ENCODE assay signal across 24 cellular contexts in genomic region chr16:1777375-1778199, GRCh38. TPM values are rescaled to one million over a fixed set of nuclear protein-coding genes. Genes with fewer than 3 reads are reported as not detected.
DNase-seq lines count a peak whose midpoint lies in the region; ATAC-seq, FAIRE-seq and TF ChIP-seq lines count a peak whose summit lies in the region.
"Had no signal": no experiment of that assay in that cellular context is flagged by ENCODE, and none has a peak within 500 bp of the region (broad histone marks: within the 10 kb centered on the region; RNA-seq: fewer than 3 reads in every experiment).

No MANE protein-coding gene starts in this region.

- TF ChIP-seq CTCF in SK-N-SH (IDR thresholded peaks at IDR 0.05): no peak
- TF ChIP-seq CTCF in endothelial cell of umbilical vein (IDR thresholded peaks at IDR 0.05; ENCODE audit: extremely low read depth in 1 of 2, insufficient read depth in 1 of 2, low read depth in 1 of 2, low read length in 2 of 2): no peak
- no peak for TF ChIP-seq CTCF in ovary (IDR thresholded peaks at IDR 0.05)

- peaks cover 13% of the 10 kb centered on the region; the same call in 1 of the 2 replicates for H4K20me1 ChIP-seq in SK-N-SH (ENCODE audit: insufficient read depth)
- no peaks in the 10 kb centered on the region for H4K20me1 ChIP-seq in endothelial cell of umbilical vein (replicated peaks; ENCODE audit: control insufficient read depth, extremely low read depth, insufficient read depth, low read length)

- FAIRE-seq in GM12892 (lab: Jason Lieb, UNC): no peak
- FAIRE-seq in endothelial cell of umbilical vein (lab: Jason Lieb, UNC): no peak

- H3K9me2 ChIP-seq in SK-N-SH: no peaks in the 10 kb centered on the region

- dilution Hi-C loops in endothelial cell of umbilical vein (cut with MboI; ENCODE audit: extremely low pct_ligation_motif_present, low sequenced_read_pairs): no loop called here

- DNase-seq in SK-N-SH (no peak), GM12892 (ENCODE audit: insufficient read length) (no peak), endothelial cell of umbilical vein (ENCODE audit: low read depth, low spot score) (no peak), ovary (peak in 3 of 5 donors; percentile 26 to 47 (median 29)), NCI-H2107 treated with DMSO at 0.1 percent for 48 hours (lab: John Stamatoyannopoulos, UW; ENCODE audit: unreplicated experiment) (no peak)
- no peak for DNase-seq in activated naive CD4-positive, alpha-beta T cell treated with anti-CD3 and anti-CD28 coated beads, Interleukin-2, amount 50 U/mL, for 16 hours
- DNase-seq: activated CD4-positive, alpha-beta memory T cell treated with anti-CD3 and anti-CD28 coated beads, Interleukin-2, amount 10 ng/mL, durations not matched to agents 7 days and 5 days; activated effector memory CD4-positive, alpha-beta T cell treated with Interleukin-2 at 50 U/mL for 16 hours; COR-L47; DMS79 treated with DMSO at 0.1 percent for 48 hours; H9; mammary epithelial cell; NCI-H1105; NCI-H1930; NCI-H226; NCI-H774; nucleus accumbens; retina; SHP77; stimulated activated naive CD8-positive, alpha-beta T cell treated with anti-CD3 and anti-CD28 coated beads, Interleukin-15, amount 100 ng/mL, for 72 hours; tibial artery had no signal

- no TSS peak for BruUV-seq in endothelial cell of umbilical vein (replicated peaks; lab: Mats Ljungman, UMichigan)

- H3K36me3 ChIP-seq in SK-N-SH (replicated peaks in 1 of 2; ENCODE audit: control insufficient read depth in 1 of 2, insufficient read depth in 2 of 2, low read length in 1 of 2) (peaks cover 3 to 37% of the 10 kb centered on the region in 2 experiments), endothelial cell of umbilical vein (ENCODE audit: control insufficient read depth in 2 of 2, extremely low read depth in 1 of 2, insufficient read depth in 2 of 2, low read length in 2 of 2) (peaks cover 0 to 45% of the 10 kb centered on the region in 2 experiments), ovary (no peaks in the 10 kb centered on the region)

- H3K9me3 ChIP-seq in SK-N-SH (no peaks in the 10 kb centered on the region), endothelial cell of umbilical vein (replicated peaks; ENCODE audit: control insufficient read depth, insufficient read depth, low read length) (no peaks in the 10 kb centered on the region), ovary (no peaks in the 10 kb centered on the region)
- H3K9me3 ChIP-seq: spleen, tibial artery had no signal

- 92% methylated on average over 11 of the region's 36 CpGs for WGBS in SK-N-SH (ENCODE audit: low lambda C conversion rate)
- WGBS in ovary, 3 donors: 67 to 78% (median 68%) methylated on average over 28 to 36 of the region's 36 CpGs

- intact Hi-C loops in endothelial cell of umbilical vein (cut with micrococcal nuclease) (no loop called here), ovary (cut with DNase I) (no loop called here)

- TF ChIP-seq EP300 in SK-N-SH (IDR thresholded peaks at IDR 0.05; ENCODE audit: borderline replicate concordance in 1 of 2, low read depth in 1 of 2, low read length in 1 of 2) (no peak), ovary (IDR thresholded peaks at IDR 0.05) (no peak)

- H3K27ac ChIP-seq in SK-N-SH (ENCODE audit: low read depth in 2 of 2, low read length in 1 of 2) (no peak overlapping the region; a peak in 1 of 4 replicates), endothelial cell of umbilical vein (ENCODE audit: insufficient read depth, low read depth, low read length) (no peak overlapping the region), ovary (no peak overlapping the region)
- H3K27ac ChIP-seq: spleen, tibial artery had no signal

- peaks cover 36% of the 10 kb centered on the region for H3K79me2 ChIP-seq in SK-N-SH (ENCODE audit: insufficient read depth)
- peaks cover 11% of the 10 kb centered on the region for H3K79me2 ChIP-seq in endothelial cell of umbilical vein (ENCODE audit: control insufficient read depth, insufficient read depth, low read length)

- H2AFZ ChIP-seq in SK-N-SH (ENCODE audit: low read depth) (no peak overlapping the region), endothelial cell of umbilical vein (ENCODE audit: low read depth, low read length) (no peak overlapping the region)

- no peaks in the 10 kb centered on the region for H3K27me3 ChIP-seq in SK-N-SH (ENCODE audit: insufficient read depth)
- H3K27me3 ChIP-seq in endothelial cell of umbilical vein (ENCODE audit: control insufficient read depth in 2 of 2, insufficient read depth in 2 of 2, low read length in 2 of 2): no peaks in the 10 kb centered on the region
- no peaks in the 10 kb centered on the region for H3K27me3 ChIP-seq in ovary
- H3K27me3 ChIP-seq: spleen, tibial artery had no signal

- peaks cover 5% of the 10 kb centered on the region for H3F3A ChIP-seq in SK-N-SH (replicated peaks; ENCODE audit: insufficient read depth)

- H3K4me2 ChIP-seq in SK-N-SH (no peak overlapping the region), endothelial cell of umbilical vein (ENCODE audit: insufficient read depth, low read length) (no peak overlapping the region)

- ATAC-seq in SK-N-SH treated with all-trans-retinoic acid at 6 μM for 48 hours: no peak
- no peak for ATAC-seq in GM21786 (IDR thresholded peaks at IDR 0.05; ENCODE audit: unreplicated experiment)
- ATAC-seq: stimulated activated naive CD8-positive, alpha-beta T cell treated with anti-CD3 and anti-CD28 coated beads, Interleukin-15, amount 100 ng/mL, for 72 hours had no signal

- H3K4me3 ChIP-seq in SK-N-SH (ENCODE audit: low read depth in 2 of 2, low read length in 1 of 2): no peak overlapping the region
- H3K4me3 ChIP-seq in endothelial cell of umbilical vein (replicated peaks in 1 of 3; ENCODE audit: insufficient read depth in 1 of 3, low read depth in 1 of 3, low read length in 3 of 3): no peak overlapping the region
- H3K4me3 ChIP-seq in ovary: no peak overlapping the region
- H3K4me3 ChIP-seq: spleen, tibial artery had no signal

- H3K9ac ChIP-seq in SK-N-SH: no peak overlapping the region
- H3K9ac ChIP-seq in endothelial cell of umbilical vein (replicated peaks; ENCODE audit: extremely low read depth, insufficient read depth, low read length): no peak overlapping the region

- TF ChIP-seq POLR2A in GM12892 (IDR thresholded peaks at IDR 0.05; ENCODE audit: low read depth, low read length) (0 out of 2 replicates have a peak, but pooled peaks have one; percentile 28), endothelial cell of umbilical vein (IDR thresholded peaks at IDR 0.05; ENCODE audit: low read depth, low read length) (peak; percentile 17), ovary (IDR thresholded peaks at IDR 0.05) (no peak)

- POLR2A ChIA-PET in SK-N-SH (lab: Yijun Ruan, JAX) (interaction anchor here (1.0 kb wide), 1 partner anchor 13 kb away, joined by 3 read pairs; no protein-coding TSS in a partner anchor), endothelial cell of umbilical vein (lab: Charles Lee) (no interaction called here)

- TF ChIP-seq RAD21 in SK-N-SH (IDR thresholded peaks at IDR 0.05; ENCODE audit: low read length): no peak

- no peaks in the 10 kb centered on the region for H3K9me1 ChIP-seq in endothelial cell of umbilical vein (replicated peaks; ENCODE audit: control insufficient read depth, extremely low read depth, insufficient read depth, low read length)

- CTCF ChIA-PET in SK-N-SH (lab: Yijun Ruan, JAX): no interaction called here
- CTCF ChIA-PET in endothelial cell of umbilical vein (lab: Charles Lee): no interaction called here

- H3K4me1 ChIP-seq in SK-N-SH (ENCODE audit: control insufficient read depth in 1 of 2, insufficient read depth in 2 of 2, low read depth in 1 of 2, low read length in 1 of 2) (peaks cover 0 to 21% of the 10 kb centered on the region in 2 experiments; a peak in 2 of 4 replicates), endothelial cell of umbilical vein (ENCODE audit: control insufficient read depth, extremely low read depth, insufficient read depth, low read length) (peaks cover 16% of the 10 kb centered on the region), ovary (ENCODE audit: insufficient read depth) (peaks cover 15% of the 10 kb centered on the region)

RNA-seq across cellular contexts. Expression of gene MRPS34, which starts 4.7 kb away (rescaled TPM):
- 127 and 156 TPM in 2 replicates for polyA plus RNA-seq in SK-N-SH (2012; rRNA removed)
- polyA plus RNA-seq in SK-N-SH (2012; cell fraction: cytosol; rRNA removed): 111 and 132 TPM in 2 replicates
- 95.4 and 157 TPM in 2 replicates for polyA plus RNA-seq in SK-N-SH (2012; cell fraction: nucleus; rRNA removed)
- polyA plus RNA-seq in GM12892 (2012; ENCODE audit: missing spikeins): 58.1 TPM
- 85.2 and 102 TPM in 2 replicates for total RNA-seq in endothelial cell of umbilical vein
- 82.1 and 93.8 TPM in 2 replicates for polyA plus RNA-seq in endothelial cell of umbilical vein
- 81.2 and 86.0 TPM in 2 replicates for polyA plus RNA-seq in endothelial cell of umbilical vein (2011; cell fraction: cytosol; rRNA removed)
- 40.4 and 44.0 TPM in 2 replicates for polyA plus RNA-seq in endothelial cell of umbilical vein (2011; cell fraction: nucleus; rRNA removed)
- 72.4 and 87.7 TPM in 2 replicates for polyA plus RNA-seq in endothelial cell of umbilical vein (2012)
- 19.5 and 27.6 TPM in 2 replicates for polyA minus RNA-seq in endothelial cell of umbilical vein
- 96.9 TPM for polyA minus RNA-seq in endothelial cell of umbilical vein (2011; cell fraction: cytosol; rRNA and poly(A)+ RNA removed)
- 4.9 and 9.1 TPM in 2 replicates for polyA minus RNA-seq in endothelial cell of umbilical vein (2011; cell fraction: nucleus; rRNA and poly(A)+ RNA removed)
- 10 to 100 TPM; 47.5 to 79.4 (median 53.6) TPM for total RNA-seq in ovary
- 10 to 100 TPM; 31.8 to 61.4 TPM for polyA plus RNA-seq in ovary

RNA-seq across cellular contexts. Expression of gene SPSB3, which starts 4.8 kb away (rescaled TPM):
- polyA plus RNA-seq in SK-N-SH (2012; rRNA removed) (40.6 and 41.6 TPM in 2 replicates), endothelial cell of umbilical vein (86.2 and 107 TPM in 2 replicates), ovary (100 to 1,000 TPM in 1 of 2 donors, 1 to 10 TPM in 1; 2.4 to 138 TPM)
- 8.8 and 17.6 TPM in 2 replicates for polyA plus RNA-seq in SK-N-SH (2012; cell fraction: cytosol; rRNA removed)
- 245 and 398 TPM in 2 replicates for polyA plus RNA-seq in SK-N-SH (2012; cell fraction: nucleus; rRNA removed)
- 5.2 TPM for polyA plus RNA-seq in GM12892 (2012; ENCODE audit: missing spikeins)
- total RNA-seq in endothelial cell of umbilical vein (39.0 and 40.5 TPM in 2 replicates), ovary (10 to 100 TPM; 34.9 to 98.5 (median 57.6) TPM)
- polyA plus RNA-seq in endothelial cell of umbilical vein (2011; cell fraction: cytosol; rRNA removed): 25.4 and 47.1 TPM in 2 replicates
- polyA plus RNA-seq in endothelial cell of umbilical vein (2011; cell fraction: nucleus; rRNA removed): 170 and 171 TPM in 2 replicates
- 24.9 and 40.0 TPM in 2 replicates for polyA plus RNA-seq in endothelial cell of umbilical vein (2012)
- 19.1 and 25.7 TPM in 2 replicates for polyA minus RNA-seq in endothelial cell of umbilical vein
- 15.1 TPM for polyA minus RNA-seq in endothelial cell of umbilical vein (2011; cell fraction: cytosol; rRNA and poly(A)+ RNA removed)
- 18.6 and 32.4 TPM in 2 replicates for polyA minus RNA-seq in endothelial cell of umbilical vein (2011; cell fraction: nucleus; rRNA and poly(A)+ RNA removed)

RNA-seq across cellular contexts. Expression of gene EME2, which starts 5.0 kb away (rescaled TPM):
- polyA plus RNA-seq in SK-N-SH (2012; rRNA removed) (10.1 and 15.8 TPM in 2 replicates), endothelial cell of umbilical vein (9.7 and 11.5 TPM in 2 replicates), ovary (1 to 10 TPM in 1 of 2 donors, under 1 TPM in 1; 0.83 to 4.6 TPM)
- polyA plus RNA-seq in SK-N-SH (2012; cell fraction: cytosol; rRNA removed): 1.6 and 2.3 TPM in 2 replicates
- polyA plus RNA-seq in SK-N-SH (2012; cell fraction: nucleus; rRNA removed): 108 and 136 TPM in 2 replicates
- 6.3 TPM for polyA plus RNA-seq in GM12892 (2012; ENCODE audit: missing spikeins)
- total RNA-seq in endothelial cell of umbilical vein (15.2 and 21.4 TPM in 2 replicates), ovary (10 to 100 TPM in 6 of 7 donors, 1 to 10 TPM in 1; 6.2 to 19.2 (median 16.1) TPM)
- 1.8 and 3.9 TPM in 2 replicates for polyA plus RNA-seq in endothelial cell of umbilical vein (2011; cell fraction: cytosol; rRNA removed)
- polyA plus RNA-seq in endothelial cell of umbilical vein (2011; cell fraction: nucleus; rRNA removed): 74.8 and 82.2 TPM in 2 replicates
- polyA plus RNA-seq in endothelial cell of umbilical vein (2012): 6.8 and 8.5 TPM in 2 replicates
- polyA minus RNA-seq in endothelial cell of umbilical vein: 4.0 and 5.9 TPM in 2 replicates
- polyA minus RNA-seq in endothelial cell of umbilical vein (2011; cell fraction: cytosol; rRNA and poly(A)+ RNA removed): 7.8 TPM
- polyA minus RNA-seq in endothelial cell of umbilical vein (2011; cell fraction: nucleus; rRNA and poly(A)+ RNA removed): 12.6 and 22.9 TPM in 2 replicates

RNA-seq across cellular contexts. Expression of gene NUBP2, which starts 5.2 kb away (rescaled TPM):
- polyA plus RNA-seq in SK-N-SH (2012; rRNA removed) (73.2 and 75.4 TPM in 2 replicates), endothelial cell of umbilical vein (69.6 and 85.4 TPM in 2 replicates), ovary (10 to 100 TPM in 1 of 2 donors, under 1 TPM in 1; 0.50 to 76.5 TPM)
- 30.1 and 51.3 TPM in 2 replicates for polyA plus RNA-seq in SK-N-SH (2012; cell fraction: cytosol; rRNA removed)
- polyA plus RNA-seq in SK-N-SH (2012; cell fraction: nucleus; rRNA removed): 98.8 and 129 TPM in 2 replicates
- polyA plus RNA-seq in GM12892 (2012; ENCODE audit: missing spikeins): 11.7 TPM
- total RNA-seq in endothelial cell of umbilical vein (55.0 and 58.2 TPM in 2 replicates), ovary (10 to 100 TPM; 42.8 to 72.0 (median 52.3) TPM)
- polyA plus RNA-seq in endothelial cell of umbilical vein (2011; cell fraction: cytosol; rRNA removed): 38.7 and 64.8 TPM in 2 replicates
- 47.3 and 53.2 TPM in 2 replicates for polyA plus RNA-seq in endothelial cell of umbilical vein (2011; cell fraction: nucleus; rRNA removed)
- polyA plus RNA-seq in endothelial cell of umbilical vein (2012): 37.5 and 46.5 TPM in 2 replicates
- polyA minus RNA-seq in endothelial cell of umbilical vein: 12.2 and 15.6 TPM in 2 replicates
- 48.7 TPM for polyA minus RNA-seq in endothelial cell of umbilical vein (2011; cell fraction: cytosol; rRNA and poly(A)+ RNA removed)
- 12.0 and 20.8 TPM in 2 replicates for polyA minus RNA-seq in endothelial cell of umbilical vein (2011; cell fraction: nucleus; rRNA and poly(A)+ RNA removed)

RNA-seq across cellular contexts. Expression of gene NME3, which starts 6.2 kb away (rescaled TPM):
- polyA plus RNA-seq in SK-N-SH (2012; rRNA removed) (77.2 and 80.4 TPM in 2 replicates), endothelial cell of umbilical vein (74.4 and 133 TPM in 2 replicates), ovary (100 to 1,000 TPM in 1 of 2 donors, not detected in 1; 128 TPM)
- polyA plus RNA-seq in SK-N-SH (2012; cell fraction: cytosol; rRNA removed): 26.3 and 44.0 TPM in 2 replicates
- 300 and 459 TPM in 2 replicates for polyA plus RNA-seq in SK-N-SH (2012; cell fraction: nucleus; rRNA removed)
- 11.8 TPM for polyA plus RNA-seq in GM12892 (2012; ENCODE audit: missing spikeins)
- total RNA-seq in endothelial cell of umbilical vein (32.0 and 38.2 TPM in 2 replicates), ovary (100 to 1,000 TPM in 1 of 7 donors, 10 to 100 TPM in 6; 68.6 to 129 (median 86.8) TPM)
- 26.0 and 47.9 TPM in 2 replicates for polyA plus RNA-seq in endothelial cell of umbilical vein (2011; cell fraction: cytosol; rRNA removed)
- polyA plus RNA-seq in endothelial cell of umbilical vein (2011; cell fraction: nucleus; rRNA removed): 67.5 and 75.9 TPM in 2 replicates
- polyA plus RNA-seq in endothelial cell of umbilical vein (2012): 32.2 and 49.8 TPM in 2 replicates
- 8.2 and 8.3 TPM in 2 replicates for polyA minus RNA-seq in endothelial cell of umbilical vein
- polyA minus RNA-seq in endothelial cell of umbilical vein (2011; cell fraction: cytosol; rRNA and poly(A)+ RNA removed): 7.6 TPM
- 3.0 and 8.8 TPM in 2 replicates for polyA minus RNA-seq in endothelial cell of umbilical vein (2011; cell fraction: nucleus; rRNA and poly(A)+ RNA removed)

Comparison
In these comparisons a context has a peak if more than half of its experiments do, and no peak if none do; other contexts are left out.
1. DNase-seq: peak in ovary (3 of 5); none in SK-N-SH (single experiment), GM12892 (single experiment), endothelial cell of umbilical vein (single experiment), activated naive CD4-positive, alpha-beta T cell treated with anti-CD3 and anti-CD28 coated beads, Interleukin-2, amount 50 U/mL, for 16 hours (single experiment) and NCI-H2107 treated with DMSO at 0.1 percent for 48 hours (single experiment).